Comparison of ENCODE assay signal across 8 cellular contexts in genomic region chr22:19756288-19757128, GRCh38. TPM values are rescaled to one million over a fixed set of nuclear protein-coding genes. Genes with fewer than 3 reads are reported as not detected.
A peak's percentile ranks its signal among the peaks of the same experiment; 100 is the strongest.
DNase-seq lines count a peak whose midpoint lies in the region; ATAC-seq and TF ChIP-seq lines count a peak whose summit lies in the region.

No MANE protein-coding gene starts in this region.

- H3K27me3 ChIP-seq in Panc1 (ENCODE audit: control insufficient read depth, insufficient read depth, low read length) = no peaks in the 10 kb centered on the region

- no TSS peak for BruUV-seq in Panc1 (replicated peaks; lab: Mats Ljungman, UMichigan)

- H3K36me3 ChIP-seq in Panc1 (ENCODE audit: control insufficient read depth, insufficient read depth, low read length) = no peaks in the 10 kb centered on the region

- intact Hi-C loops in Panc1 (cut with micrococcal nuclease; ENCODE audit: unreplicated experiment) (no loop called here), left ventricle myocardium superior (cut with micrococcal nuclease) (no loop called here)

- CTCF ChIA-PET in Panc1 (lab: Charles Lee) = interaction anchor here (0.6 kb wide), 1 partner anchor 745 kb away, joined by 5 read pairs; no protein-coding TSS in a partner anchor

- DNase-seq in NCI-H510A treated with DMSO at 0.1 percent for 48 hours (lab: John Stamatoyannopoulos, UW) = peak; percentile 15
- DNase-seq in NCI-H510A (lab: John Stamatoyannopoulos, UW) = no peak
- DNase-seq in Panc1 (ENCODE audit: low read depth, low spot score) = no peak
- DNase-seq in activated naive CD4-positive, alpha-beta T cell (lab: John Stamatoyannopoulos, UW) = peak in 3 of 4 experiments; percentile 20 to 73 (median 56)
- peak; percentile 71 for DNase-seq in left ventricle myocardium superior
- DNase-seq in stimulated activated CD4-positive, alpha-beta T cell treated with anti-CD3 and anti-CD28 coated beads, Interleukin-4, amount 100 ng/mL, for 1 hour = peak; percentile 73
- DNase-seq in HCEC 1CT = no peak
- no peak for DNase-seq in OCI-M1 (lab: John Stamatoyannopoulos, UW)

- H3K27ac ChIP-seq in Panc1 (ENCODE audit: low read length) = peak overlapping the region; percentile 99

- ATAC-seq in Panc1 (peak; percentile 24; the same call in 1 of the 2 replicates), left ventricle myocardium superior (peak; percentile 74)

- TF ChIP-seq CTCF in Panc1 (IDR thresholded peaks at IDR 0.05) = peak; percentile 80

- in situ Hi-C loops in Panc1 (cut with HindIII; ENCODE audit: low pct_unique_long_range_greater_than_20kb, low sequenced_read_pairs) = no loop called here

- POLR2A ChIA-PET in Panc1 (lab: Charles Lee) = interaction anchor here (0.6 kb wide), 1 partner anchor 169 kb away, joined by 6 read pairs; no protein-coding TSS in a partner anchor

- peak overlapping the region; percentile 58 to 71 for H3K4me3 ChIP-seq in Panc1 (ENCODE audit: low read depth in 2 of 2, low read length in 2 of 2)

- peaks cover 19% of the 10 kb centered on the region for H3K4me1 ChIP-seq in Panc1 (ENCODE audit: control insufficient read depth, insufficient read depth, low read length)

- no peaks in the 10 kb centered on the region for H3K9me3 ChIP-seq in Panc1 (ENCODE audit: control insufficient read depth, insufficient read depth, low read depth, low read length)

RNA-seq across cellular contexts. Expression of gene TBX1, which starts 4.1 kb away (rescaled TPM):
- total RNA-seq in Panc1 (2021; ENCODE audit: unreplicated experiment) (91.7 TPM), left ventricle myocardium superior (3.6 TPM)
- polyA plus RNA-seq in Panc1 (2012; ENCODE audit: insufficient read length) = 102 TPM

RNA-seq across cellular contexts. Expression of gene GP1BB, which starts 33.2 kb away (rescaled TPM):
- total RNA-seq in Panc1 (2021; ENCODE audit: unreplicated experiment) = 3.6 TPM
- 10.1 TPM for polyA plus RNA-seq in Panc1 (2012; ENCODE audit: insufficient read length)
- total RNA-seq in left ventricle myocardium superior = not detected

RNA-seq across cellular contexts. Expression of gene SEPTIN5, which starts 42.2 kb away (rescaled TPM):
- total RNA-seq in Panc1 (2021; ENCODE audit: unreplicated experiment) (17.2 TPM), left ventricle myocardium superior (152 TPM)
- 39.8 TPM for polyA plus RNA-seq in Panc1 (2012; ENCODE audit: insufficient read length)

Comparison
In these comparisons a context has a peak if more than half of its experiments do, and no peak if none do; other contexts are left out.
1. DNase-seq: peak in NCI-H510A treated with DMSO at 0.1 percent for 48 hours (single experiment), activated naive CD4-positive, alpha-beta T cell (3 of 4), left ventricle myocardium superior (single experiment) and stimulated activated CD4-positive, alpha-beta T cell treated with anti-CD3 and anti-CD28 coated beads, Interleukin-4, amount 100 ng/mL, for 1 hour (single experiment); none in NCI-H510A (single experiment), Panc1 (single experiment), HCEC 1CT (single experiment) and OCI-M1 (single experiment).
2. RNA of gene TBX1, which starts 4.1 kb away (total RNA-seq): 91.7 TPM in Panc1 (single experiment); 3.6 TPM in left ventricle myocardium superior (single experiment); every median in the first group is over 10 times any median in the second.